ENCODE assay signal across 26 cellular contexts in genomic region chr10:129624526-129624925, GRCh38.
DNase-seq lines count a peak whose midpoint lies in the region; ATAC-seq, FAIRE-seq and TF ChIP-seq lines count a peak whose summit lies in the region.
"Had no signal": no experiment of that assay in that cellular context is flagged by ENCODE, and none has a peak within 500 bp of the region (broad histone marks: within the 10 kb centered on the region; RNA-seq: fewer than 3 reads in every experiment).

No MANE protein-coding gene starts in this region.

- ATAC-seq in stimulated activated naive CD8-positive, alpha-beta T cell treated with anti-CD3 and anti-CD28 coated beads, Interleukin-15, amount 100 ng/mL, for 72 hours: no peak
- ATAC-seq in stimulated activated naive CD8-positive, alpha-beta T cell treated with anti-CD3 and anti-CD28 coated beads, Interleukin-15, Interleukin-2, amounts not matched to agents 100 U/mL and 50 U/mL, for 24 hours: no peak
- no peak for ATAC-seq in HG02798 (IDR thresholded peaks at IDR 0.05; ENCODE audit: poor library complexity, unreplicated experiment)
- ATAC-seq: A549; CD8-positive, alpha-beta T cell; GM12878 had no signal

- no peaks in the 10 kb centered on the region for H3K36me3 Mint-ChIP-seq in glutamatergic neuron (ENCODE audit: unreplicated experiment)
- no peaks in the 10 kb centered on the region for H3K36me3 Mint-ChIP-seq in progenitor cell of endocrine pancreas (ENCODE audit: insufficient read depth)

- H3K9me3 ChIP-seq in mesenchymal stem cell (ENCODE audit: control insufficient read depth, low read length): no peaks in the 10 kb centered on the region
- H3K9me3 ChIP-seq: A549 had no signal

- H3K79me1 ChIP-seq in mesenchymal stem cell (replicated peaks; ENCODE audit: low read length, poor library complexity, severe bottlenecking): peaks cover 23% of the 10 kb centered on the region

- no peak overlapping the region for H3K4ac ChIP-seq in mesenchymal stem cell (ENCODE audit: low read depth in 1 of 2, low read length in 2 of 2)

- H2BK5ac ChIP-seq in mesenchymal stem cell (ENCODE audit: low read depth, low read length, poor library complexity, severe bottlenecking): no peak overlapping the region

- no peak overlapping the region for H3K27ac ChIP-seq in mesenchymal stem cell (ENCODE audit: low read length, poor library complexity, severe bottlenecking)
- H3K27ac ChIP-seq: 22Rv1; A549; BLaER1 treated with 17β-estradiol and CSF1 and Interleukin-3, amounts not matched to agents 10 nM and 100 nM; C4-2B had no signal

- no peak overlapping the region for H3K4me3 ChIP-seq in mesenchymal stem cell (ENCODE audit: insufficient read depth in 1 of 2, low read depth in 1 of 2, low read length in 2 of 2)
- H3K4me3 ChIP-seq: A549; BLaER1 treated with 17β-estradiol and CSF1 and Interleukin-3, amounts not matched to agents 10 nM and 100 nM; GM12878 had no signal

- H3K18ac ChIP-seq in mesenchymal stem cell (ENCODE audit: low read depth in 1 of 2, low read length in 2 of 2): no peak overlapping the region

- H3K27ac Mint-ChIP-seq in stimulated activated naive CD8-positive, alpha-beta T cell treated with anti-CD3 and anti-CD28 coated beads, Interleukin-15, amount 100 ng/mL, for 72 hours: peak overlapping the region; percentile 1 to 91
- H3K27ac Mint-ChIP-seq in glutamatergic neuron (ENCODE audit: unreplicated experiment): no peak overlapping the region
- H3K27ac Mint-ChIP-seq in progenitor cell of endocrine pancreas: peak overlapping the region; percentile 8
- H3K27ac Mint-ChIP-seq: B cell; CD4-positive, alpha-beta T cell; CD8-positive, alpha-beta T cell had no signal

- no peak overlapping the region for H3K4me2 ChIP-seq in mesenchymal stem cell (ENCODE audit: low read length, poor library complexity, severe bottlenecking)
- H3K4me2 ChIP-seq: A549; BLaER1 treated with 17β-estradiol and CSF1 and Interleukin-3, amounts not matched to agents 10 nM and 100 nM had no signal

- no peak overlapping the region for H2BK120ac ChIP-seq in mesenchymal stem cell (ENCODE audit: low read depth, low read length)

- no peak overlapping the region for H3K4me3 Mint-ChIP-seq in stimulated activated naive CD8-positive, alpha-beta T cell treated with anti-CD3 and anti-CD28 coated beads, Interleukin-15, amount 100 ng/mL, for 72 hours
- H3K4me3 Mint-ChIP-seq in glutamatergic neuron (ENCODE audit: unreplicated experiment): peak overlapping the region; percentile 30
- no peak overlapping the region for H3K4me3 Mint-ChIP-seq in progenitor cell of endocrine pancreas (ENCODE audit: low read depth)
- H3K4me3 Mint-ChIP-seq: B cell; CD4-positive, alpha-beta T cell; CD8-positive, alpha-beta T cell had no signal

- H3K27me3 Mint-ChIP-seq in stimulated activated naive CD8-positive, alpha-beta T cell treated with anti-CD3 and anti-CD28 coated beads, Interleukin-15, amount 100 ng/mL, for 72 hours: no peaks in the 10 kb centered on the region
- H3K27me3 Mint-ChIP-seq in glutamatergic neuron (ENCODE audit: unreplicated experiment) (peaks cover 7% of the 10 kb centered on the region), progenitor cell of endocrine pancreas (peaks cover 13% of the 10 kb centered on the region)
- H3K27me3 Mint-ChIP-seq: B cell; CD4-positive, alpha-beta T cell had no signal

- H3K9ac ChIP-seq in mesenchymal stem cell (ENCODE audit: low read length): no peak overlapping the region
- H3K9ac ChIP-seq: BLaER1 treated with 17β-estradiol and CSF1 and Interleukin-3, amounts not matched to agents 10 nM and 100 nM had no signal

- H3K4me1 ChIP-seq in mesenchymal stem cell (ENCODE audit: control insufficient read depth, insufficient read depth, low read depth, low read length): peaks cover 14% of the 10 kb centered on the region

- no peak overlapping the region for H2AFZ ChIP-seq in mesenchymal stem cell (ENCODE audit: low read depth, low read length)

- H2BK12ac ChIP-seq in mesenchymal stem cell (ENCODE audit: low read length in 2 of 2): peak overlapping the region in 1 of 2 experiments; percentile 31

- peak overlapping the region in 1 of 2 experiments; percentile 89 for H3K14ac ChIP-seq in mesenchymal stem cell (ENCODE audit: low read length in 2 of 2)

- TF ChIP-seq CTCF in glutamatergic neuron (IDR thresholded peaks at IDR 0.05; ENCODE audit: partially characterized antibody, unreplicated experiment): no peak
- no peak for TF ChIP-seq CTCF in progenitor cell of endocrine pancreas (IDR thresholded peaks at IDR 0.05; ENCODE audit: unreplicated experiment)

- H2AK5ac ChIP-seq in mesenchymal stem cell (ENCODE audit: low read length, severe bottlenecking): peak overlapping the region; percentile 68

- H3K27me3 ChIP-seq in mesenchymal stem cell (ENCODE audit: control insufficient read depth in 1 of 2, insufficient read depth in 1 of 2, low read length in 2 of 2): no peaks in the 10 kb centered on the region
- H3K27me3 ChIP-seq: BLaER1 treated with 17β-estradiol and CSF1 and Interleukin-3, amounts not matched to agents 10 nM and 100 nM had no signal

- no peak for DNase-seq in stimulated activated naive CD8-positive, alpha-beta T cell treated with anti-CD3 and anti-CD28 coated beads, Interleukin-15, amount 100 ng/mL, for 72 hours
- no peak for DNase-seq in stimulated activated naive CD8-positive, alpha-beta T cell treated with anti-CD3 and anti-CD28 coated beads, Interleukin-15, Interleukin-2, amounts not matched to agents 100 U/mL and 50 U/mL, for 24 hours
- no peak for DNase-seq in glutamatergic neuron
- DNase-seq in mesenchymal stem cell: no peak
- DNase-seq in progenitor cell of endocrine pancreas (ENCODE audit: low spot score, unreplicated experiment): no peak
- DNase-seq in HPDE6-E6E7 (ENCODE audit: extremely low spot score): no peak
- no peak for DNase-seq in RCC 7860 (ENCODE audit: low spot score)
- DNase-seq: AML-193; CD4-positive, alpha-beta T cell; CD8-positive, alpha-beta T cell; DMS 273 treated with DMSO at 0.1 percent for 48 hours; DMS153; DMS53; DMS79; DND-41; EL; GDM1 had no signal

- H3K9me3 Mint-ChIP-seq in stimulated activated naive CD8-positive, alpha-beta T cell treated with anti-CD3 and anti-CD28 coated beads, Interleukin-15, amount 100 ng/mL, for 72 hours: peaks cover 14 to 66% of the 10 kb centered on the region in 2 donors
- H3K9me3 Mint-ChIP-seq in glutamatergic neuron (ENCODE audit: unreplicated experiment) (peaks cover 5% of the 10 kb centered on the region), progenitor cell of endocrine pancreas (ENCODE audit: low read depth) (no peaks in the 10 kb centered on the region)

- WGBS in mesenchymal stem cell: 92% methylated on average over 11 of the region's 11 CpGs

- FAIRE-seq in RCC 7860 (lab: Jason Lieb, UNC): no peak
- FAIRE-seq: A549, GM12878, GM12892, GM19239 had no signal

- no peaks in the 10 kb centered on the region for H3K36me3 ChIP-seq in mesenchymal stem cell (ENCODE audit: control insufficient read depth in 1 of 2, insufficient read depth in 2 of 2, low read depth in 1 of 2, low read length in 2 of 2)

- H2BK15ac ChIP-seq in mesenchymal stem cell (ENCODE audit: low read depth, poor library complexity, severe bottlenecking): no peak overlapping the region

- H4K8ac ChIP-seq in mesenchymal stem cell (ENCODE audit: low read length): no peak overlapping the region

- peaks cover 5% of the 10 kb centered on the region for H3K4me1 Mint-ChIP-seq in stimulated activated naive CD8-positive, alpha-beta T cell treated with anti-CD3 and anti-CD28 coated beads, Interleukin-15, amount 100 ng/mL, for 72 hours
- H3K4me1 Mint-ChIP-seq in glutamatergic neuron (ENCODE audit: low read depth, unreplicated experiment): peaks cover 39% of the 10 kb centered on the region
- H3K4me1 Mint-ChIP-seq in progenitor cell of endocrine pancreas (ENCODE audit: low read depth): peaks cover 4% of the 10 kb centered on the region

- H4K91ac ChIP-seq in mesenchymal stem cell (ENCODE audit: low read length): no peak overlapping the region

- no peak overlapping the region for H3K23ac ChIP-seq in mesenchymal stem cell (ENCODE audit: low read length in 2 of 2)
